Comparison of ENCODE assay signal across 30 cellular contexts in the genomic region with DNA sequence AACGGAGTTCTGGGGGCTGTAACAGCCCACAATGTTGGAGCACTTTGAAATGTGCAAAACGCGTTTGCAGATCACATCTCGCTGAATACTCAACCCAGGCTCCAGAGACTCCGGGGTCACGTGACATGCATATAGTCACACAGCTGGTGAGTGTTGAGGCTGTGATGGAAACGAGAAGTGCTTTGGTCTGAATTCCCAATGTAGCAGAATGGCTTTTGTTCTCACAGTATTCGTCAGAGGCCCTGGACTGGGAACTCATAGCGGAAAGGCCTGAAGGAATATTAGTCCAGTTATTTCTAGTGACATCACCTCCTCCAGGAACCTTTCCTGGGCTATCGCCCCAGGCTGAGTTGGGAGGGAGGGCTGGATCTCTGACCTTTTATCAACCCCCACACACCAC.
DNase-seq lines count a peak whose midpoint lies in the region; ATAC-seq and TF ChIP-seq lines count a peak whose summit lies in the region.
"Had no signal": no experiment of that assay in that cellular context is flagged by ENCODE, and none has a peak within 500 bp of the region (broad histone marks: within the 10 kb centered on the region; RNA-seq: fewer than 3 reads in every experiment).

No MANE protein-coding gene starts in this region.

- peaks cover 19% of the 10 kb centered on the region for H3K27me3 ChIP-seq in lower lobe of right lung (ENCODE audit: low read depth)
- H3K27me3 ChIP-seq in testis, result no peaks in the 10 kb centered on the region
- H3K27me3 ChIP-seq: BE2C, neural progenitor cell had no signal

- no peak overlapping the region for H3K4me3 Mint-ChIP-seq in WTC11
- H3K4me3 Mint-ChIP-seq: activated CD4-positive, alpha-beta memory T cell treated with anti-CD3 and anti-CD28 coated beads, Interleukin-2, amount 10 ng/mL, durations not matched to agents 7 days and 5 days; memory B cell; neural progenitor cell; stimulated activated naive CD8-positive, alpha-beta T cell treated with anti-CD3 and anti-CD28 coated beads, Interleukin-15, amount 100 ng/mL, for 72 hours; T-helper 17 cell had no signal

- intact Hi-C loops in lower lobe of right lung (cut with DNase I), result no loop called here
- intact Hi-C loops in testis (cut with DNase I; ENCODE audit: low total_unique reads), result no loop called here

- H3K9me3 Mint-ChIP-seq in WTC11, result no peaks in the 10 kb centered on the region
- H3K9me3 Mint-ChIP-seq: activated CD4-positive, alpha-beta memory T cell treated with anti-CD3 and anti-CD28 coated beads, Interleukin-2, amount 10 ng/mL, durations not matched to agents 7 days and 5 days; activated naive CD4-positive, alpha-beta T cell treated with anti-CD3 and anti-CD28 coated beads, Interleukin-2, amount 50 U/mL, for 72 hours; memory B cell; neural progenitor cell; stimulated activated naive CD8-positive, alpha-beta T cell treated with anti-CD3 and anti-CD28 coated beads, Interleukin-15, amount 100 ng/mL, for 72 hours had no signal

- H3K4me1 Mint-ChIP-seq in WTC11, result no peaks in the 10 kb centered on the region
- H3K4me1 Mint-ChIP-seq: activated CD4-positive, alpha-beta memory T cell treated with anti-CD3 and anti-CD28 coated beads, Interleukin-2, amount 10 ng/mL, durations not matched to agents 7 days and 5 days; memory B cell; neural progenitor cell; stimulated activated naive CD8-positive, alpha-beta T cell treated with anti-CD3 and anti-CD28 coated beads, Interleukin-15, amount 100 ng/mL, for 72 hours had no signal

- peaks cover 4% of the 10 kb centered on the region; the same call in 1 of the 2 replicates for H3K27me3 Mint-ChIP-seq in WTC11 (ENCODE audit: low read depth)

- no peak for TF ChIP-seq POLR2A in testis (IDR thresholded peaks at IDR 0.05)

- H3K4me1 ChIP-seq in lower lobe of right lung (no peaks in the 10 kb centered on the region), testis (no peaks in the 10 kb centered on the region)
- H3K4me1 ChIP-seq: BE2C, gastrocnemius medialis, neural progenitor cell, prostate gland, tibial artery had no signal

- TF ChIP-seq CTCF in WTC11 (IDR thresholded peaks at IDR 0.05) (no peak), lower lobe of right lung (IDR thresholded peaks at IDR 0.05) (no peak), testis (IDR thresholded peaks at IDR 0.05) (no peak)

- peak; percentile 46 for DNase-seq in Ammon's horn (ENCODE audit: low spot score)
- peak; percentile 71 for DNase-seq in NCI-H1694 (lab: John Stamatoyannopoulos, UW)
- no peak for DNase-seq in WTC11 (ENCODE audit: low spot score)
- DNase-seq in lower lobe of right lung, result peak; percentile 0
- no peak for DNase-seq in testis
- DNase-seq in HUDEP-2 (lab: John Stamatoyannopoulos, UW; ENCODE audit: unreplicated experiment in 76 of 76), result no peak
- no peak for DNase-seq in stimulated activated CD4-positive, alpha-beta T cell treated with anti-CD3 and anti-CD28 coated beads, Interleukin-2, amount 100 ng/mL, for 48 hours
- DNase-seq in NCI-H146 (lab: John Stamatoyannopoulos, UW), result no peak
- DNase-seq: activated CD4-positive, alpha-beta memory T cell treated with anti-CD3 and anti-CD28 coated beads, Interleukin-2, amount 10 ng/mL, durations not matched to agents 7 days and 5 days; activated CD4-positive, alpha-beta T cell treated with anti-CD3 and anti-CD28 coated beads for 1 hour; activated CD8-positive, alpha-beta memory T cell treated with anti-CD3 and anti-CD28 coated beads, Interleukin-2, amount 50 U/mL, for 48 hours; BE2C; gastrocnemius medialis; GDM1; Karpas-422; left cardiac atrium; NCI-H187 treated with DMSO at 0.1 percent for 48 hours; NCI-H226; SK-N-SH; stimulated activated naive CD8-positive, alpha-beta T cell treated with anti-CD3 and anti-CD28 coated beads, Interleukin-15, amount 100 ng/mL, for 72 hours; T-helper 17 cell; tibial artery had no signal

- no peaks in the 10 kb centered on the region for H3K36me3 Mint-ChIP-seq in WTC11
- H3K36me3 Mint-ChIP-seq: activated naive CD4-positive, alpha-beta T cell treated with anti-CD3 and anti-CD28 coated beads, Interleukin-2, amount 50 U/mL, for 72 hours; memory B cell; neural progenitor cell had no signal

- H3K27ac ChIP-seq in lower lobe of right lung (no peak overlapping the region), testis (no peak overlapping the region)
- H3K27ac ChIP-seq: coronary artery, gastrocnemius medialis, neural progenitor cell, prostate gland, RWPE1, tibial artery had no signal

- no peak overlapping the region for H3K27ac Mint-ChIP-seq in WTC11
- H3K27ac Mint-ChIP-seq: activated CD4-positive, alpha-beta memory T cell treated with anti-CD3 and anti-CD28 coated beads, Interleukin-2, amount 10 ng/mL, durations not matched to agents 7 days and 5 days; activated naive CD4-positive, alpha-beta T cell treated with anti-CD3 and anti-CD28 coated beads, Interleukin-2, amount 50 U/mL, for 72 hours; memory B cell; neural progenitor cell; stimulated activated naive CD8-positive, alpha-beta T cell treated with anti-CD3 and anti-CD28 coated beads, Interleukin-15, amount 100 ng/mL, for 72 hours; T-helper 17 cell had no signal

- ATAC-seq in WTC11 (no peak), lower lobe of right lung (no peak)
- ATAC-seq: activated naive CD4-positive, alpha-beta T cell treated with anti-CD3 and anti-CD28 coated beads, Interleukin-2, amount 50 U/mL, for 72 hours; esophagus mucosa; gastrocnemius medialis; left cardiac atrium; stimulated activated naive CD8-positive, alpha-beta T cell treated with anti-CD3 and anti-CD28 coated beads, Interleukin-15, amount 100 ng/mL, for 72 hours; T-helper 17 cell had no signal

- H3K36me3 ChIP-seq in lower lobe of right lung (no peaks in the 10 kb centered on the region), testis (ENCODE audit: low read depth, missing control alignments) (no peaks in the 10 kb centered on the region)
- H3K36me3 ChIP-seq: BE2C, gastrocnemius medialis, HAP-1, neural progenitor cell, prostate gland, tibial artery had no signal

- H3K9me3 ChIP-seq in lower lobe of right lung, result no peaks in the 10 kb centered on the region
- no peaks in the 10 kb centered on the region for H3K9me3 ChIP-seq in testis
- H3K9me3 ChIP-seq: BE2C, gastrocnemius medialis, HAP-1, prostate gland, SK-N-SH, tibial artery had no signal

- CTCF ChIA-PET in WTC11 (lab: Charles Lee), result interaction anchor here (1.0 to 1.7 kb wide), 3 partner anchors 32 to 553 kb away, joined by 3 to 5 read pairs (median 3); a partner anchor contains a TSS

- 71 to 80% methylated on average over 10 of the region's 10 CpGs for WGBS in testis, 2 donors

- H3K4me3 ChIP-seq in lower lobe of right lung (no peak overlapping the region), testis (no peak overlapping the region)
- H3K4me3 ChIP-seq: coronary artery, gastrocnemius medialis, HAP-1, neural progenitor cell, prostate gland, tibial artery had no signal

- POLR2A ChIA-PET in WTC11 (lab: Charles Lee), result no interaction called here

TF ChIP-seq in WTC11, 78 proteins besides CTCF, POLR2A, EP300 and RAD21:
- TF ChIP-seq CBFB (CRISPR knock-in tag; IDR thresholded peaks at IDR 0.05; ENCODE audit: low read depth), result no peak
- TF ChIP-seq, protein P1, sequence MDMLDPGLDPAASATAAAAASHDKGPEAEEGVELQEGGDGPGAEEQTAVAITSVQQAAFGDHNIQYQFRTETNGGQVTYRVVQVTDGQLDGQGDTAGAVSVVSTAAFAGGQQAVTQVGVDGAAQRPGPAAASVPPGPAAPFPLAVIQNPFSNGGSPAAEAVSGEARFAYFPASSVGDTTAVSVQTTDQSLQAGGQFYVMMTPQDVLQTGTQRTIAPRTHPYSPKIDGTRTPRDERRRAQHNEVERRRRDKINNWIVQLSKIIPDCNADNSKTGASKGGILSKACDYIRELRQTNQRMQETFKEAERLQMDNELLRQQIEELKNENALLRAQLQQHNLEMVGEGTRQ (CRISPR knock-in tag; IDR thresholded peaks at IDR 0.05), result 0 out of 2 replicates have a peak, but pooled peaks have one; percentile 14
TF ChIP-seq in WTC11: peak in this region for 1.

Comparison
In these comparisons a context has a peak if more than half of its experiments do, and no peak if none do; other contexts are left out.
1. DNase-seq: peak in Ammon's horn (single experiment), NCI-H1694 (single experiment) and lower lobe of right lung (single experiment); none in WTC11 (single experiment), testis (single experiment), HUDEP-2 (0 of 76), stimulated activated CD4-positive, alpha-beta T cell treated with anti-CD3 and anti-CD28 coated beads, Interleukin-2, amount 100 ng/mL, for 48 hours (0 of 2) and NCI-H146 (single experiment).